ENCODE assay signal across 9 cellular contexts in genomic region chr12:1904875-1905274, GRCh38. TPM values are rescaled to one million over a fixed set of nuclear protein-coding genes. Genes with fewer than 3 reads are reported as not detected.
"Had no signal": no experiment of that assay in that cellular context is flagged by ENCODE, and none has a peak within 500 bp of the region (broad histone marks: within the 10 kb centered on the region; RNA-seq: fewer than 3 reads in every experiment).

No MANE protein-coding gene starts in this region.

- H3K4me3 ChIP-seq: GM23248, HAP-1 had no signal

- ATAC-seq: HCT116 had no signal

- DNase-seq: GM23248, H7, IMR-90, Karpas-422, KBM-7 had no signal

- FAIRE-seq: H1, HTR-8/SVneo had no signal

RNA-seq across cellular contexts. Expression of gene CACNA2D4, which starts 13.6 kb away (rescaled TPM):
- total RNA-seq: GM23248 had no signal
